1 cellular context compared by ENCODE assay signal in the genomic region with DNA sequence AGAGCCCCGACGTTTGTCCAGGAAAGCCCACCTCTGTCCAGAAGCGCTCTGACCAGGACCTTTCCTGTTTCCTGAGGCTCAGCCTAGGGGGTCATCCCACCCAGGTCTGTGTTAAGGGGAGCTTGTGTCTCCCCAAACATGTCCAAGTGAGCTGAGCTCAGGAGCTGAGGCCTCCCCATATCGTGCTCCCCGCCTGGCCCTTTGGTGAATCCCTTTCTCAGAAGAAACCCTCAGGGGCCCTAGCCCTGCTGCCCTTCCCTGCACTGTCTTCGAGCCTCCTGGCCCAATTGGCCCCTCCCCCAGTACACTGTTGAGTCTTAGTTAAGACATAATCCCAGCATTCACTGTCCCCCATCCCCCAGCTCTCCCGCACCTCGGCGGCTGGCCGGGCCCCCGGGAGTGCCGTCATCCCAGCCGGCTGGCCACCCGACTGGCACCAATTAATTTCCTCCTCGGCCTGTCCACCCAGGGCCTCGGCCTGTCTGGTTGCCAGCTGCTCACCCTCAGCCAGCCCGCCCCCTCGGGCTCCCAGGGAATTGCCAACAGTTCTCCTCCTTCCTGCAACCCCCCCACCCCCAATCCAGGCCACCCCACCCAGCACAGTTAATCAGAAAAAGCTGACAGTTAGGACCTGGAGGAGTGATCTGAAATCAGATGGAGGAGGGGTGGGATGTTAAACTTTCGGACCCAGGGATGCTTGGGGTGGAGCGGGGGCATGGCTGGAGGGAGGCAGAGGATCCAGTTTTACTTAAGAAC.
TF ChIP-seq lines count a peak whose summit lies in the region.

No MANE protein-coding gene starts in this region.

TF ChIP-seq in HEK293, 187 proteins besides CTCF, POLR2A, EP300 and RAD21 (continued from another document and continues in another):
- TF ChIP-seq, protein P1, sequence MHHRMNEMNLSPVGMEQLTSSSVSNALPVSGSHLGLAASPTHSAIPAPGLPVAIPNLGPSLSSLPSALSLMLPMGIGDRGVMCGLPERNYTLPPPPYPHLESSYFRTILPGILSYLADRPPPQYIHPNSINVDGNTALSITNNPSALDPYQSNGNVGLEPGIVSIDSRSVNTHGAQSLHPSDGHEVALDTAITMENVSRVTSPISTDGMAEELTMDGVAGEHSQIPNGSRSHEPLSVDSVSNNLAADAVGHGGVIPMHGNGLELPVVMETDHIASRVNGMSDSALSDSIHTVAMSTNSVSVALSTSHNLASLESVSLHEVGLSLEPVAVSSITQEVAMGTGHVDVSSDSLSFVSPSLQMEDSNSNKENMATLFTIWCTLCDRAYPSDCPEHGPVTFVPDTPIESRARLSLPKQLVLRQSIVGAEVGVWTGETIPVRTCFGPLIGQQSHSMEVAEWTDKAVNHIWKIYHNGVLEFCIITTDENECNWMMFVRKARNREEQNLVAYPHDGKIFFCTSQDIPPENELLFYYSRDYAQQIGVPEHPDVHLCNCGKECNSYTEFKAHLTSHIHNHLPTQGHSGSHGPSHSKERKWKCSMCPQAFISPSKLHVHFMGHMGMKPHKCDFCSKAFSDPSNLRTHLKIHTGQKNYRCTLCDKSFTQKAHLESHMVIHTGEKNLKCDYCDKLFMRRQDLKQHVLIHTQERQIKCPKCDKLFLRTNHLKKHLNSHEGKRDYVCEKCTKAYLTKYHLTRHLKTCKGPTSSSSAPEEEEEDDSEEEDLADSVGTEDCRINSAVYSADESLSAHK (tag by site-specific recombination; IDR thresholded peaks at IDR 0.05) = no peak
- TF ChIP-seq REPIN1 (tag by site-specific recombination; IDR thresholded peaks at IDR 0.05; ENCODE audit: low read depth) (no peak), ZNF2 (tag by site-specific recombination; IDR thresholded peaks at IDR 0.05) (0 out of 2 replicates have a peak, but pooled peaks have one; percentile 7), ZNF248 (tag by site-specific recombination; IDR thresholded peaks at IDR 0.05) (no peak), ZNF768 (tag by site-specific recombination; IDR thresholded peaks at IDR 0.05) (no peak), ZNF140 (tag by site-specific recombination; IDR thresholded peaks at IDR 0.05) (no peak), ZNF510 (tag by site-specific recombination; IDR thresholded peaks at IDR 0.05; ENCODE audit: insufficient replicate concordance) (no peak), ZFP3 (tag by site-specific recombination; IDR thresholded peaks at IDR 0.05; ENCODE audit: low read depth) (no peak), KLF16 (tag by site-specific recombination; IDR thresholded peaks at IDR 0.05) (no peak), TRIM28 (IDR thresholded peaks at IDR 0.05; ENCODE audit: borderline replicate concordance, low read length) (no peak), ZNF658 (tag by site-specific recombination; IDR thresholded peaks at IDR 0.05) (no peak), ZNF155 (tag by site-specific recombination; IDR thresholded peaks at IDR 0.05) (no peak), ZFHX2 (tag by site-specific recombination; conservative IDR thresholded peaks at IDR 0.05) (peak; percentile 40; the same call in 1 of the 2 replicates), ZSCAN23 (tag by site-specific recombination; IDR thresholded peaks at IDR 0.05) (no peak), ZNF514 (tag by site-specific recombination; IDR thresholded peaks at IDR 0.05) (no peak), ZBTB21 (tag by site-specific recombination; IDR thresholded peaks at IDR 0.05) (no peak), ZNF19 (tag by site-specific recombination; IDR thresholded peaks at IDR 0.05; ENCODE audit: low read depth) (no peak), SP3 (tag by site-specific recombination; IDR thresholded peaks at IDR 0.05) (no peak), SALL2 (tag by site-specific recombination; IDR thresholded peaks at IDR 0.05; ENCODE audit: borderline replicate concordance) (no peak), ZBTB17 (tag by site-specific recombination; IDR thresholded peaks at IDR 0.05) (no peak), ZNF266 (tag by site-specific recombination; IDR thresholded peaks at IDR 0.05; ENCODE audit: low read depth) (no peak), ZNF623 (tag by site-specific recombination; IDR thresholded peaks at IDR 0.05) (no peak), ZBTB8A (tag by site-specific recombination; IDR thresholded peaks at IDR 0.05) (no peak), ZNF112 (tag by site-specific recombination; IDR thresholded peaks at IDR 0.05) (no peak), ZNF473 (tag by site-specific recombination; IDR thresholded peaks at IDR 0.05) (no peak), ZNF701 (tag by site-specific recombination; IDR thresholded peaks at IDR 0.05) (no peak), ZNF629 (tag by site-specific recombination; IDR thresholded peaks at IDR 0.05) (peak; percentile 51; the same call in 1 of the 2 replicates), ZNF610 (tag by site-specific recombination; IDR thresholded peaks at IDR 0.05; ENCODE audit: borderline replicate concordance) (no peak), BCL6B (tag by site-specific recombination; IDR thresholded peaks at IDR 0.05) (no peak), ZNF184 (tag by site-specific recombination; IDR thresholded peaks at IDR 0.05) (no peak), ZNF544 (tag by site-specific recombination; IDR thresholded peaks at IDR 0.05) (no peak), ZNF24 (tag by site-specific recombination; IDR thresholded peaks at IDR 0.05) (no peak), ZNF558 (tag by site-specific recombination; IDR thresholded peaks at IDR 0.05) (no peak), ZFP41 (tag by site-specific recombination; IDR thresholded peaks at IDR 0.05; ENCODE audit: borderline replicate concordance) (no peak), ZNF521 (tag by site-specific recombination; IDR thresholded peaks at IDR 0.05) (no peak), ZNF785 (tag by site-specific recombination; IDR thresholded peaks at IDR 0.05) (no peak), ZNF621 (tag by site-specific recombination; IDR thresholded peaks at IDR 0.05) (no peak), REST (tag by site-specific recombination; IDR thresholded peaks at IDR 0.05) (no peak), ZNF146 (tag by site-specific recombination; IDR thresholded peaks at IDR 0.05) (no peak), ZNF221 (tag by site-specific recombination; IDR thresholded peaks at IDR 0.05; ENCODE audit: borderline replicate concordance) (no peak), ZFP37 (tag by site-specific recombination; IDR thresholded peaks at IDR 0.05) (no peak), ZNF138 (tag by site-specific recombination; IDR thresholded peaks at IDR 0.05; ENCODE audit: borderline replicate concordance) (no peak)
- TF ChIP-seq, protein P2, sequence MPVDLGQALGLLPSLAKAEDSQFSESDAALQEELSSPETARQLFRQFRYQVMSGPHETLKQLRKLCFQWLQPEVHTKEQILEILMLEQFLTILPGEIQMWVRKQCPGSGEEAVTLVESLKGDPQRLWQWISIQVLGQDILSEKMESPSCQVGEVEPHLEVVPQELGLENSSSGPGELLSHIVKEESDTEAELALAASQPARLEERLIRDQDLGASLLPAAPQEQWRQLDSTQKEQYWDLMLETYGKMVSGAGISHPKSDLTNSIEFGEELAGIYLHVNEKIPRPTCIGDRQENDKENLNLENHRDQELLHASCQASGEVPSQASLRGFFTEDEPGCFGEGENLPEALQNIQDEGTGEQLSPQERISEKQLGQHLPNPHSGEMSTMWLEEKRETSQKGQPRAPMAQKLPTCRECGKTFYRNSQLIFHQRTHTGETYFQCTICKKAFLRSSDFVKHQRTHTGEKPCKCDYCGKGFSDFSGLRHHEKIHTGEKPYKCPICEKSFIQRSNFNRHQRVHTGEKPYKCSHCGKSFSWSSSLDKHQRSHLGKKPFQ (tag by site-specific recombination; IDR thresholded peaks at IDR 0.05) = no peak
- TF ChIP-seq, protein P3, sequence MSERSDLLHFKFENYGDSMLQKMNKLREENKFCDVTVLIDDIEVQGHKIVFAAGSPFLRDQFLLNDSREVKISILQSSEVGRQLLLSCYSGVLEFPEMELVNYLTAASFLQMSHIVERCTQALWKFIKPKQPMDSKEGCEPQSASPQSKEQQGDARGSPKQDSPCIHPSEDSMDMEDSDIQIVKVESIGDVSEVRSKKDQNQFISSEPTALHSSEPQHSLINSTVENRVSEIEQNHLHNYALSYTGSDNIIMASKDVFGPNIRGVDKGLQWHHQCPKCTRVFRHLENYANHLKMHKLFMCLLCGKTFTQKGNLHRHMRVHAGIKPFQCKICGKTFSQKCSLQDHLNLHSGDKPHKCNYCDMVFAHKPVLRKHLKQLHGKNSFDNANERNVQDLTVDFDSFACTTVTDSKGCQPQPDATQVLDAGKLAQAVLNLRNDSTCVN (tag by site-specific recombination; optimal IDR thresholded peaks at IDR 0.05) = no peak
- TF ChIP-seq, protein P4, sequence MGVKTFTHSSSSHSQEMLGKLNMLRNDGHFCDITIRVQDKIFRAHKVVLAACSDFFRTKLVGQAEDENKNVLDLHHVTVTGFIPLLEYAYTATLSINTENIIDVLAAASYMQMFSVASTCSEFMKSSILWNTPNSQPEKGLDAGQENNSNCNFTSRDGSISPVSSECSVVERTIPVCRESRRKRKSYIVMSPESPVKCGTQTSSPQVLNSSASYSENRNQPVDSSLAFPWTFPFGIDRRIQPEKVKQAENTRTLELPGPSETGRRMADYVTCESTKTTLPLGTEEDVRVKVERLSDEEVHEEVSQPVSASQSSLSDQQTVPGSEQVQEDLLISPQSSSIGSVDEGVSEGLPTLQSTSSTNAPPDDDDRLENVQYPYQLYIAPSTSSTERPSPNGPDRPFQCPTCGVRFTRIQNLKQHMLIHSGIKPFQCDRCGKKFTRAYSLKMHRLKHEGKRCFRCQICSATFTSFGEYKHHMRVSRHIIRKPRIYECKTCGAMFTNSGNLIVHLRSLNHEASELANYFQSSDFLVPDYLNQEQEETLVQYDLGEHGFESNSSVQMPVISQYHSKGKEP (tag by site-specific recombination; IDR thresholded peaks at IDR 0.05) = no peak
- TF ChIP-seq, protein P5, sequence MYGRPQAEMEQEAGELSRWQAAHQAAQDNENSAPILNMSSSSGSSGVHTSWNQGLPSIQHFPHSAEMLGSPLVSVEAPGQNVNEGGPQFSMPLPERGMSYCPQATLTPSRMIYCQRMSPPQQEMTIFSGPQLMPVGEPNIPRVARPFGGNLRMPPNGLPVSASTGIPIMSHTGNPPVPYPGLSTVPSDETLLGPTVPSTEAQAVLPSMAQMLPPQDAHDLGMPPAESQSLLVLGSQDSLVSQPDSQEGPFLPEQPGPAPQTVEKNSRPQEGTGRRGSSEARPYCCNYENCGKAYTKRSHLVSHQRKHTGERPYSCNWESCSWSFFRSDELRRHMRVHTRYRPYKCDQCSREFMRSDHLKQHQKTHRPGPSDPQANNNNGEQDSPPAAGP (tag by site-specific recombination; IDR thresholded peaks at IDR 0.05) = peak; percentile 42; the same call in 1 of the 2 replicates
- TF ChIP-seq, protein P6, sequence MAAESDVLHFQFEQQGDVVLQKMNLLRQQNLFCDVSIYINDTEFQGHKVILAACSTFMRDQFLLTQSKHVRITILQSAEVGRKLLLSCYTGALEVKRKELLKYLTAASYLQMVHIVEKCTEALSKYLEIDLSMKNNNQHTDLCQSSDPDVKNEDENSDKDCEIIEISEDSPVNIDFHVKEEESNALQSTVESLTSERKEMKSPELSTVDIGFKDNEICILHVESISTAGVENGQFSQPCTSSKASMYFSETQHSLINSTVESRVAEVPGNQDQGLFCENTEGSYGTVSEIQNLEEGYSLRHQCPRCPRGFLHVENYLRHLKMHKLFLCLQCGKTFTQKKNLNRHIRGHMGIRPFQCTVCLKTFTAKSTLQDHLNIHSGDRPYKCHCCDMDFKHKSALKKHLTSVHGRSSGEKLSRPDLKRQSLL (tag by site-specific recombination; IDR thresholded peaks at IDR 0.05) = no peak
- TF ChIP-seq, protein P7, sequence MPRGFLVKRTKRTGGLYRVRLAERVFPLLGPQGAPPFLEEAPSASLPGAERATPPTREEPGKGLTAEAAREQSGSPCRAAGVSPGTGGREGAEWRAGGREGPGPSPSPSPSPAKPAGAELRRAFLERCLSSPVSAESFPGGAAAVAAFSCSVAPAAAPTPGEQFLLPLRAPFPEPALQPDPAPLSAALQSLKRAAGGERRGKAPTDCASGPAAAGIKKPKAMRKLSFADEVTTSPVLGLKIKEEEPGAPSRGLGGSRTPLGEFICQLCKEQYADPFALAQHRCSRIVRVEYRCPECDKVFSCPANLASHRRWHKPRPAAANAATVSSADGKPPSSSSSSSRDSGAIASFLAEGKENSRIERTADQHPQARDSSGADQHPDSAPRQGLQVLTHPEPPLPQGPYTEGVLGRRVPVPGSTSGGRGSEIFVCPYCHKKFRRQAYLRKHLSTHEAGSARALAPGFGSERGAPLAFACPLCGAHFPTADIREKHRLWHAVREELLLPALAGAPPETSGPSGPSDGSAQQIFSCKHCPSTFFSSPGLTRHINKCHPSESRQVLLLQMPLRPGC (tag by site-specific recombination; IDR thresholded peaks at IDR 0.05) = peak; percentile 12; the same call in 1 of the 2 replicates
- TF ChIP-seq, protein P8, sequence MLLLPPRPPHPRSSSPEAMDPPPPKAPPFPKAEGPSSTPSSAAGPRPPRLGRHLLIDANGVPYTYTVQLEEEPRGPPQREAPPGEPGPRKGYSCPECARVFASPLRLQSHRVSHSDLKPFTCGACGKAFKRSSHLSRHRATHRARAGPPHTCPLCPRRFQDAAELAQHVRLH (tag by site-specific recombination; IDR thresholded peaks at IDR 0.05) = no peak
